ENCODE assay signal across 1 cellular context in the genomic region with DNA sequence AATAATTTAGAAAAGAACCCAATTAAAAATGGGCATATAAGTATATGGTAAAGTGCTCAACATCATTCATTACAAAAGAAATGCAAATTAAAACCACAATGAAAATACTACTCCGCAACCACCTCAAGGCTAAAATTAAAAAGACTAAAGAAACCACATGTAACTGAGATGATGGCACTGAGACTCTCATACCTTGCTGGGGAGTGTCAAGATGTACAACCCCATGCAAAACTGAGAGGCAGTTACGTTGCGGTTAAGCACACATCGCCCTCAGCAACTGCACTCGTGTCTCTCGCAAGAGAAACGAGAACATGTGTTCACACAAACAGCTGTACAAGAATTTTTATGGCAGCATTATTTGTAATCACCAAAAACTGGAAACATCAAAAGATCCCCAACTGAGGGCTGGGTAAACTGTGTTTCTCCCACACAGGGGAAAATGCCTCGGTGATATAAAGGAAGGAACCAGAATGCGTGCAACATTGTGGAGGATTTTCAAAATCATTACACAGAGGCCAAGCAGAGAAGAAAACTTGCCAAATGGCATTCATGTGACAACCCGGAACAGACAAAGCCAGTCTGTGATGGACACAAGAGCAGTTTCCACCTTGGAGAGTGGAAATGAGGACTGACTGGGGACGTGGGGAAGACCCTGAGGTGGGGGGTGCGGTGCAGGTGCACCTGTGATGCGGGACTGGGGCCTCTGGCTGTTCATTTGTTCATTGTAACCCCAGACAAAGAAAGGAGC.
TF ChIP-seq lines count a peak whose summit lies in the region.

No MANE protein-coding gene starts in this region.

TF ChIP-seq in HepG2, 621 proteins besides CTCF, POLR2A, EP300 and RAD21 (continued from another document):
- TF ChIP-seq, protein P1, sequence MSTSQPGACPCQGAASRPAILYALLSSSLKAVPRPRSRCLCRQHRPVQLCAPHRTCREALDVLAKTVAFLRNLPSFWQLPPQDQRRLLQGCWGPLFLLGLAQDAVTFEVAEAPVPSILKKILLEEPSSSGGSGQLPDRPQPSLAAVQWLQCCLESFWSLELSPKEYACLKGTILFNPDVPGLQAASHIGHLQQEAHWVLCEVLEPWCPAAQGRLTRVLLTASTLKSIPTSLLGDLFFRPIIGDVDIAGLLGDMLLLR (CRISPR knock-in tag; IDR thresholded peaks at IDR 0.05) = no peak
- TF ChIP-seq SATB2 (CRISPR knock-in tag; IDR thresholded peaks at IDR 0.05) = no peak
- TF ChIP-seq, protein P2, sequence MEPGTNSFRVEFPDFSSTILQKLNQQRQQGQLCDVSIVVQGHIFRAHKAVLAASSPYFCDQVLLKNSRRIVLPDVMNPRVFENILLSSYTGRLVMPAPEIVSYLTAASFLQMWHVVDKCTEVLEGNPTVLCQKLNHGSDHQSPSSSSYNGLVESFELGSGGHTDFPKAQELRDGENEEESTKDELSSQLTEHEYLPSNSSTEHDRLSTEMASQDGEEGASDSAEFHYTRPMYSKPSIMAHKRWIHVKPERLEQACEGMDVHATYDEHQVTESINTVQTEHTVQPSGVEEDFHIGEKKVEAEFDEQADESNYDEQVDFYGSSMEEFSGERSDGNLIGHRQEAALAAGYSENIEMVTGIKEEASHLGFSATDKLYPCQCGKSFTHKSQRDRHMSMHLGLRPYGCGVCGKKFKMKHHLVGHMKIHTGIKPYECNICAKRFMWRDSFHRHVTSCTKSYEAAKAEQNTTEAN (CRISPR knock-in tag; conservative IDR thresholded peaks at IDR 0.05) = no peak
